ENCODE assay signal across 9 cellular contexts in the genomic region with DNA sequence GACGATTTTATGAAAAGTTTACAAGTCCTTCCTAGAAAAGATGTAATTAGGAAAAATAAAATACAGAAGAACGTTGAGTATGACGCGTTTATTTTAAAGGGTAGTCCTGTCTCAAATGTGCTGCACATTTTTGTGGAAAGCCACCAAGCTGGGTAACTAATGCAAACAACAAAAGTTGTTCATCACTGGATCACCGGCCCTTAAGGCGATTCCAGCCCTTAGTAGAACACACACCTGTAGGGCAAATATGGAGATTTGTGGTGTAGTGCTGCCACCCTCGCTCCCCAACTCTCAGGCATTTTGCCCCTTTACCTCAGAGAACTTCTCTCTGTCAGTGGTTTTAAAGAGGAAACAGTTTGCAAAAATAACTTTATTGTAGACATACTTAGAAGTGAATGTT. TPM values are rescaled to one million over a fixed set of nuclear protein-coding genes. Genes with fewer than 3 reads are reported as not detected.
DNase-seq lines count a peak whose midpoint lies in the region; ATAC-seq, FAIRE-seq and TF ChIP-seq lines count a peak whose summit lies in the region.
"Had no signal": no experiment of that assay in that cellular context is flagged by ENCODE, and none has a peak within 500 bp of the region (broad histone marks: within the 10 kb centered on the region; RNA-seq: fewer than 3 reads in every experiment).

No MANE protein-coding gene starts in this region.

- CTCF ChIA-PET in activated CD8-positive, alpha-beta T cell treated with anti-CD3 and anti-CD28 coated beads for 36 hours (lab: Charles Lee) = no interaction called here

- no peaks in the 10 kb centered on the region for H3K36me3 ChIP-seq in keratinocyte (ENCODE audit: control insufficient read depth in 2 of 2, extremely low read depth in 1 of 2, insufficient read depth in 2 of 2, low read length in 2 of 2)
- no peaks in the 10 kb centered on the region for H3K36me3 ChIP-seq in suprapubic skin
- no peaks in the 10 kb centered on the region for H3K36me3 ChIP-seq in body of pancreas (replicated peaks in 1 of 2; ENCODE audit: insufficient read depth in 1 of 2, low read depth in 2 of 2)

- in situ Hi-C loops in ACHN (cut with HindIII; ENCODE audit: low pct_ligation_motif_present, low pct_unique_long_range_greater_than_20kb, low sequenced_read_pairs) = no loop called here

- H3K27ac Mint-ChIP-seq in activated T-cell treated with anti-CD3 and anti-CD28 coated beads, Interleukin-2, amount 50 U/mL, for 24 hours = peak overlapping the region; percentile 66
- peak overlapping the region; percentile 78 for H3K27ac Mint-ChIP-seq in activated CD8-positive, alpha-beta T cell treated with anti-CD3 and anti-CD28 coated beads for 36 hours

- no peaks in the 10 kb centered on the region for H3K9me1 ChIP-seq in keratinocyte (ENCODE audit: control insufficient read depth, extremely low read depth, insufficient read depth, low read length)

- peaks cover 54% of the 10 kb centered on the region for H3K27me3 Mint-ChIP-seq in activated T-cell treated with anti-CD3 and anti-CD28 coated beads, Interleukin-2, amount 50 U/mL, for 24 hours
- no peaks in the 10 kb centered on the region for H3K27me3 Mint-ChIP-seq in activated CD8-positive, alpha-beta T cell treated with anti-CD3 and anti-CD28 coated beads for 36 hours

- peaks cover 59% of the 10 kb centered on the region for H3K4me1 Mint-ChIP-seq in activated T-cell treated with anti-CD3 and anti-CD28 coated beads, Interleukin-2, amount 50 U/mL, for 24 hours (ENCODE audit: low read depth)
- peaks cover 36% of the 10 kb centered on the region for H3K4me1 Mint-ChIP-seq in activated CD8-positive, alpha-beta T cell treated with anti-CD3 and anti-CD28 coated beads for 36 hours (ENCODE audit: low read depth)

- peak overlapping the region in 1 of 3 experiments; percentile 22 for H3K4me3 ChIP-seq in keratinocyte (ENCODE audit: control insufficient read depth in 2 of 3, extremely low read depth in 1 of 3, insufficient read depth in 2 of 3, low read depth in 1 of 3, low read length in 3 of 3)
- peak overlapping the region; percentile 67 for H3K4me3 ChIP-seq in suprapubic skin
- no peak overlapping the region for H3K4me3 ChIP-seq in body of pancreas

- POLR2A ChIA-PET in activated CD8-positive, alpha-beta T cell treated with anti-CD3 and anti-CD28 coated beads for 36 hours (lab: Charles Lee) = no interaction called here

- no peak overlapping the region for H3K9ac ChIP-seq in keratinocyte (ENCODE audit: control insufficient read depth, extremely low read depth, insufficient read depth, low read length)

- no peak for DNase-seq in activated T-cell treated with anti-CD3 and anti-CD28 coated beads, Interleukin-2, amount 50 U/mL, for 24 hours
- no peak for DNase-seq in activated T-cell treated with anti-CD3 and anti-CD28 coated beads, Interleukin-2, amount 50 U/mL, for 1 hour
- DNase-seq in activated CD8-positive, alpha-beta T cell treated with anti-CD3 and anti-CD28 coated beads for 36 hours = peak; percentile 12
- DNase-seq in keratinocyte (ENCODE audit: low read depth, low spot score) (no peak), suprapubic skin (ENCODE audit: low spot score in 2 of 2) (no peak), ACHN (no peak), body of pancreas (no peak)

- no peak for TF ChIP-seq EP300 in suprapubic skin (IDR thresholded peaks at IDR 0.05)

- no peaks in the 10 kb centered on the region for H4K20me1 ChIP-seq in keratinocyte (ENCODE audit: control insufficient read depth, extremely low read depth, insufficient read depth, low read length)

- H3K4me2 ChIP-seq in keratinocyte (ENCODE audit: control insufficient read depth, extremely low read depth, insufficient read depth, low read depth, low read length) = peak overlapping the region; percentile 58

- no peak for ATAC-seq in activated CD8-positive, alpha-beta T cell treated with anti-CD3 and anti-CD28 coated beads for 36 hours
- no peak for ATAC-seq in body of pancreas
- ATAC-seq in GM18519 (IDR thresholded peaks at IDR 0.05; ENCODE audit: low FRiP score, unreplicated experiment) = no peak

- no peaks in the 10 kb centered on the region for H3K79me2 ChIP-seq in keratinocyte (ENCODE audit: control insufficient read depth, insufficient read depth, low read length)

- no peak for TF ChIP-seq CTCF in activated CD8-positive, alpha-beta T cell treated with anti-CD3 and anti-CD28 coated beads for 36 hours (IDR thresholded peaks at IDR 0.05)
- no peak for TF ChIP-seq CTCF in keratinocyte (optimal IDR thresholded peaks at IDR 0.05 in 1 of 3, IDR thresholded peaks at IDR 0.05 in 1 of 3, conservative IDR thresholded peaks at IDR 0.05 in 1 of 3; ENCODE audit: extremely low read depth in 1 of 3, insufficient read depth in 2 of 3, low read length in 3 of 3)
- TF ChIP-seq CTCF in suprapubic skin (IDR thresholded peaks at IDR 0.05) = no peak
- TF ChIP-seq CTCF in body of pancreas (IDR thresholded peaks at IDR 0.05) = no peak

- H3K9me3 ChIP-seq in keratinocyte (ENCODE audit: control insufficient read depth, low read depth, low read length) = no peaks in the 10 kb centered on the region
- no peaks in the 10 kb centered on the region for H3K9me3 ChIP-seq in suprapubic skin
- no peaks in the 10 kb centered on the region for H3K9me3 ChIP-seq in body of pancreas

- H3K9me3 Mint-ChIP-seq in activated T-cell treated with anti-CD3 and anti-CD28 coated beads, Interleukin-2, amount 50 U/mL, for 24 hours = no peaks in the 10 kb centered on the region
- H3K9me3 Mint-ChIP-seq in activated CD8-positive, alpha-beta T cell treated with anti-CD3 and anti-CD28 coated beads for 36 hours = no peaks in the 10 kb centered on the region

- TF ChIP-seq POLR2A in suprapubic skin (IDR thresholded peaks at IDR 0.05) (no peak), body of pancreas (IDR thresholded peaks at IDR 0.05) (no peak)

- dilution Hi-C loops in keratinocyte (cut with MboI; ENCODE audit: extremely low pct_ligation_motif_present, low sequenced_read_pairs) = no loop called here

- peaks cover 9% of the 10 kb centered on the region for H3K4me1 ChIP-seq in keratinocyte (ENCODE audit: control insufficient read depth, extremely low read depth, insufficient read depth, low read length)
- peaks cover 40% of the 10 kb centered on the region for H3K4me1 ChIP-seq in suprapubic skin
- peaks cover 40% of the 10 kb centered on the region for H3K4me1 ChIP-seq in body of pancreas

- H3K36me3 Mint-ChIP-seq in activated T-cell treated with anti-CD3 and anti-CD28 coated beads, Interleukin-2, amount 50 U/mL, for 24 hours (ENCODE audit: low read depth) = peaks cover 30% of the 10 kb centered on the region
- peaks cover 12% of the 10 kb centered on the region for H3K36me3 Mint-ChIP-seq in activated CD8-positive, alpha-beta T cell treated with anti-CD3 and anti-CD28 coated beads for 36 hours (ENCODE audit: low read depth)

- H3K27ac ChIP-seq in keratinocyte (ENCODE audit: control insufficient read depth, insufficient read depth, low read length) (no peak overlapping the region), suprapubic skin (no peak overlapping the region), body of pancreas (no peak overlapping the region)

- peak overlapping the region; percentile 79 for H3K4me3 Mint-ChIP-seq in activated T-cell treated with anti-CD3 and anti-CD28 coated beads, Interleukin-2, amount 50 U/mL, for 24 hours
- peak overlapping the region; percentile 76 for H3K4me3 Mint-ChIP-seq in activated CD8-positive, alpha-beta T cell treated with anti-CD3 and anti-CD28 coated beads for 36 hours

- intact Hi-C loops in activated CD8-positive, alpha-beta T cell treated with anti-CD3 and anti-CD28 coated beads for 36 hours (cut with micrococcal nuclease) = loop anchor here (10.0 kb wide), 2 partner anchors 182 to 238 kb away; no protein-coding TSS in a partner anchor
- intact Hi-C loops in body of pancreas (cut with DNase I) = no loop called here

- 45% methylated on average over 7 of the region's 7 CpGs for WGBS in suprapubic skin
- 45 to 57% methylated on average over 5 to 7 of the region's 7 CpGs for WGBS in body of pancreas, 2 donors

- no peak overlapping the region for H2AFZ ChIP-seq in keratinocyte (ENCODE audit: control insufficient read depth, low read length)

- H3K27me3 ChIP-seq in keratinocyte (ENCODE audit: control insufficient read depth, extremely low read depth, insufficient read depth, low read length) (peaks cover 15% of the 10 kb centered on the region), suprapubic skin (no peaks in the 10 kb centered on the region), body of pancreas (no peaks in the 10 kb centered on the region)

- FAIRE-seq in keratinocyte (lab: Jason Lieb, UNC) = no peak
- FAIRE-seq: TTC549 had no signal

RNA-seq across cellular contexts. Expression of a gene that starts 1.9 kb away (rescaled TPM):
- total RNA-seq in activated CD8-positive, alpha-beta T cell treated with anti-CD3 and anti-CD28 coated beads for 36 hours = 10 to 100 TPM; 28.9 to 32.0 TPM
- polyA plus RNA-seq in keratinocyte = 1.4 to 3.3 TPM (median 2.2 TPM) in 3 replicates
- polyA plus RNA-seq in keratinocyte (2011; ENCODE audit: low read depth) = 3.2 TPM
- 3.2 and 3.7 TPM in 2 replicates for polyA plus RNA-seq in keratinocyte (2011; cell fraction: cytosol; rRNA removed)
- polyA plus RNA-seq in keratinocyte (2011; cell fraction: nucleus; rRNA removed) = 3.6 and 3.9 TPM in 2 replicates
- 3.7 and 4.7 TPM in 2 replicates for polyA plus RNA-seq in keratinocyte (2012; ENCODE audit: low replicate concordance)
- 6.2 to 19.0 TPM (median 12.5 TPM) in 3 replicates for polyA minus RNA-seq in keratinocyte
- polyA minus RNA-seq in keratinocyte (2011; cell fraction: cytosol; rRNA and poly(A)+ RNA removed) = 7.5 TPM
- polyA minus RNA-seq in keratinocyte (2011; cell fraction: nucleus; rRNA and poly(A)+ RNA removed) = 3.1 and 8.6 TPM in 2 replicates
- 10 to 100 TPM; 13.2 to 31.0 (median 17.1) TPM for total RNA-seq in suprapubic skin
- total RNA-seq in body of pancreas = 10 to 100 TPM in 1 of 2 donors, 1 to 10 TPM in 1; 7.9 to 16.3 TPM
